25 cellular contexts compared by ENCODE assay signal in genomic region chr14:83247925-83248639, GRCh38.
DNase-seq lines count a peak whose midpoint lies in the region; ATAC-seq, FAIRE-seq and TF ChIP-seq lines count a peak whose summit lies in the region.
"Had no signal": no experiment of that assay in that cellular context is flagged by ENCODE, and none has a peak within 500 bp of the region (broad histone marks: within the 10 kb centered on the region; RNA-seq: fewer than 3 reads in every experiment).

No MANE protein-coding gene starts in this region.

- no peak for TF ChIP-seq EP300 in HepG2 (IDR thresholded peaks at IDR 0.05; ENCODE audit: low read depth in 2 of 2, low read length in 2 of 2)
- TF ChIP-seq EP300 in HepG2 (CRISPR knock-in tag; IDR thresholded peaks at IDR 0.05; ENCODE audit: borderline replicate concordance) = no peak
- TF ChIP-seq EP300 in H1 (IDR thresholded peaks at IDR 0.05; ENCODE audit: borderline replicate concordance in 1 of 2, low read depth in 2 of 2, low read length in 2 of 2) = no peak

- no peaks in the 10 kb centered on the region for H4K20me1 ChIP-seq in HepG2 (ENCODE audit: insufficient read depth, low read length)
- no peaks in the 10 kb centered on the region for H4K20me1 ChIP-seq in H1 (replicated peaks in 1 of 2; ENCODE audit: control insufficient read depth in 1 of 2, insufficient read depth in 2 of 2, low read length in 2 of 2)
- H4K20me1 ChIP-seq: BLaER1 treated with 17β-estradiol and CSF1 and Interleukin-3, amounts not matched to agents 10 nM and 100 nM had no signal

- H3K9me3 ChIP-seq in HepG2 (ENCODE audit: low read length) (peaks cover 69% of the 10 kb centered on the region), right lobe of liver (no peaks in the 10 kb centered on the region), H1 (ENCODE audit: insufficient read depth in 2 of 2, low read depth in 1 of 2, low read length in 1 of 2) (no peaks in the 10 kb centered on the region), neuron (ENCODE audit: low read length) (no peaks in the 10 kb centered on the region)
- H3K9me3 ChIP-seq: HAP-1 had no signal

- in situ Hi-C loops in HepG2 (cut with HindIII; ENCODE audit: extremely low pct_ligation_motif_present, low pct_unique_long_range_greater_than_20kb) = no loop called here

- H3K27ac ChIP-seq in HepG2 (ENCODE audit: extremely low read length, insufficient read depth, low read length) (no peak overlapping the region), right lobe of liver (no peak overlapping the region), H1 (ENCODE audit: low read depth, low read length) (no peak overlapping the region)
- H3K27ac ChIP-seq: 22Rv1; BLaER1 treated with 17β-estradiol and CSF1 and Interleukin-3, amounts not matched to agents 10 nM and 100 nM; GM23248 had no signal

- no peak overlapping the region for H3K4ac ChIP-seq in H1 (replicated peaks; ENCODE audit: insufficient read length, low read depth, low read length)

- no peak for FAIRE-seq in HepG2 (lab: Jason Lieb, UNC)
- no peak for FAIRE-seq in H1 (lab: Jason Lieb, UNC)
- FAIRE-seq: A204.1, D721Med, GM12878, GM19239 had no signal

- H3K4me2 ChIP-seq in HepG2 (ENCODE audit: low read depth, low read length) = no peak overlapping the region
- no peak overlapping the region for H3K4me2 ChIP-seq in H1 (ENCODE audit: insufficient read depth in 1 of 2, low read depth in 2 of 2, low read length in 2 of 2)
- H3K4me2 ChIP-seq: BLaER1 treated with 17β-estradiol and CSF1 and Interleukin-3, amounts not matched to agents 10 nM and 100 nM had no signal

- H4K91ac ChIP-seq in H1 (replicated peaks; ENCODE audit: insufficient read length, low read length) = no peak overlapping the region

- peaks cover 7% of the 10 kb centered on the region for H3K9me3 Mint-ChIP-seq in progenitor cell of endocrine pancreas (ENCODE audit: low read depth)

- H3K14ac ChIP-seq in H1 (ENCODE audit: insufficient read length) = no peak overlapping the region

- intact Hi-C loops in HepG2 (cut with micrococcal nuclease; ENCODE audit: unreplicated experiment) (no loop called here), right lobe of liver (cut with DNase I) (no loop called here)

- no peak for TF ChIP-seq RAD21 in HepG2 (CRISPR knock-in tag; IDR thresholded peaks at IDR 0.05)
- no peak for TF ChIP-seq RAD21 in H1 (IDR thresholded peaks at IDR 0.05 in 1 of 2, conservative IDR thresholded peaks at IDR 0.05 in 1 of 2; ENCODE audit: low read depth in 2 of 2, low read length in 2 of 2)

- no peak for TF ChIP-seq POLR2A in HepG2 (IDR thresholded peaks at IDR 0.05; ENCODE audit: insufficient read depth in 1 of 2, low read depth in 2 of 2, low read length in 2 of 2)
- no peak for TF ChIP-seq POLR2A in right lobe of liver (IDR thresholded peaks at IDR 0.05)
- TF ChIP-seq POLR2A in H1 (IDR thresholded peaks at IDR 0.05; ENCODE audit: control extremely low read depth in 1 of 2, low read depth in 2 of 2, low read length in 2 of 2) = no peak

- H3K56ac ChIP-seq in H1 (replicated peaks; ENCODE audit: insufficient read length, low read depth, low read length) = no peak overlapping the region

- H2BK5ac ChIP-seq in H1 (ENCODE audit: low read depth, low read length) = no peak overlapping the region

- no peaks in the 10 kb centered on the region for H3K4me1 ChIP-seq in HepG2 (ENCODE audit: insufficient read depth, low read length)
- no peaks in the 10 kb centered on the region for H3K4me1 ChIP-seq in right lobe of liver
- no peaks in the 10 kb centered on the region for H3K4me1 ChIP-seq in H1 (replicated peaks in 1 of 4; ENCODE audit: control insufficient read depth in 3 of 4, insufficient read depth in 4 of 4, low read length in 3 of 4)
- peaks cover 18% of the 10 kb centered on the region for H3K4me1 ChIP-seq in neuron (ENCODE audit: insufficient read depth, low read length)
- H3K4me1 ChIP-seq: BE2C, HAP-1 had no signal

- no peak overlapping the region for H3K27ac Mint-ChIP-seq in progenitor cell of endocrine pancreas
- H3K27ac Mint-ChIP-seq: CD14-positive monocyte; CD4-positive, alpha-beta T cell; CD8-positive, alpha-beta memory T cell; HFFc6 had no signal

- no peak for TF ChIP-seq CTCF in HepG2 (CRISPR knock-in tag; IDR thresholded peaks at IDR 0.05)
- no peak for TF ChIP-seq CTCF in right lobe of liver (IDR thresholded peaks at IDR 0.05)
- TF ChIP-seq CTCF in H1 (IDR thresholded peaks at IDR 0.05; ENCODE audit: control extremely low read depth in 1 of 3, insufficient read depth in 1 of 3, low read depth in 1 of 3, low read length in 3 of 3) = no peak
- no peak for TF ChIP-seq CTCF in progenitor cell of endocrine pancreas (IDR thresholded peaks at IDR 0.05; ENCODE audit: unreplicated experiment)

- no peak overlapping the region for H2AK5ac ChIP-seq in H1 (ENCODE audit: low read depth, low read length)

- H2AFZ ChIP-seq in HepG2 (ENCODE audit: low read length) (no peak overlapping the region), H1 (ENCODE audit: low read length) (no peak overlapping the region), neuron (ENCODE audit: low read depth, low read length) (peak overlapping the region; percentile 26)
- H2AFZ ChIP-seq: GM23248 had no signal

- H2BK15ac ChIP-seq in H1 (ENCODE audit: low read length) = no peak overlapping the region

- H3K18ac ChIP-seq in H1 (ENCODE audit: extremely low read depth, low read length) = no peak overlapping the region

- H3K79me2 ChIP-seq in HepG2 (ENCODE audit: insufficient read depth, low read length) (no peaks in the 10 kb centered on the region), H1 (ENCODE audit: control insufficient read depth in 1 of 2, insufficient read depth in 2 of 2, low read length in 2 of 2) (no peaks in the 10 kb centered on the region)

- no peak overlapping the region for H4K5ac ChIP-seq in H1 (ENCODE audit: insufficient read length, low read depth, low read length)

- no peaks in the 10 kb centered on the region for H3K79me1 ChIP-seq in H1 (ENCODE audit: low read depth, low read length)

- H3K27me3 Mint-ChIP-seq in progenitor cell of endocrine pancreas = no peaks in the 10 kb centered on the region
- H3K27me3 Mint-ChIP-seq: CD4-positive, alpha-beta T cell; CD8-positive, alpha-beta memory T cell had no signal

- no peak overlapping the region for H3K4me3 ChIP-seq in HepG2 (replicated peaks in 1 of 3; ENCODE audit: insufficient read depth in 1 of 3, low read depth in 2 of 3, low read length in 3 of 3)
- no peak overlapping the region for H3K4me3 ChIP-seq in right lobe of liver
- H3K4me3 ChIP-seq in H1 (ENCODE audit: extremely low read depth in 1 of 4, insufficient read depth in 2 of 4, low read depth in 3 of 4, low read length in 4 of 4) = no peak overlapping the region
- H3K4me3 ChIP-seq in neuron (ENCODE audit: low read length) = no peak overlapping the region
- H3K4me3 ChIP-seq: BLaER1 treated with 17β-estradiol and CSF1 and Interleukin-3, amounts not matched to agents 10 nM and 100 nM; GM12878; GM23248; HAP-1 had no signal

- CTCF ChIA-PET in HepG2 (lab: Yijun Ruan, JAX; ENCODE audit: low intra/inter-chr PET ratio, low total read pairs) (no interaction called here), H1 (lab: Charles Lee; ENCODE audit: partially characterized antibody) (interaction anchor here (0.7 kb wide), 1 partner anchor 1077 kb away, joined by 3 read pairs; no protein-coding TSS in a partner anchor)

- H3K9ac ChIP-seq in HepG2 (ENCODE audit: insufficient read depth, low read depth, low read length) = no peak overlapping the region
- H3K9ac ChIP-seq in H1 (replicated peaks in 1 of 4; ENCODE audit: extremely low read depth in 1 of 4, low read depth in 3 of 4, low read length in 3 of 4) = no peak overlapping the region
- H3K9ac ChIP-seq: BLaER1 treated with 17β-estradiol and CSF1 and Interleukin-3, amounts not matched to agents 10 nM and 100 nM; GM23248 had no signal

- peaks cover 10% of the 10 kb centered on the region for H3K4me1 Mint-ChIP-seq in progenitor cell of endocrine pancreas (ENCODE audit: low read depth)
- H3K4me1 Mint-ChIP-seq: CD8-positive, alpha-beta memory T cell had no signal

- no peak overlapping the region for H4K8ac ChIP-seq in H1 (ENCODE audit: extremely low read depth, insufficient read depth, low read length)

- H2BK120ac ChIP-seq in H1 (replicated peaks; ENCODE audit: low read depth, low read length) = no peak overlapping the region

- no peak overlapping the region for H3K4me3 Mint-ChIP-seq in progenitor cell of endocrine pancreas (ENCODE audit: low read depth)
- H3K4me3 Mint-ChIP-seq: CD14-positive monocyte; CD4-positive, alpha-beta T cell; CD8-positive, alpha-beta memory T cell; HFFc6 had no signal

- H3K27me3 ChIP-seq in HepG2 (ENCODE audit: control insufficient read depth in 1 of 2, insufficient read depth in 2 of 2, low read length in 2 of 2) = no peaks in the 10 kb centered on the region
- no peaks in the 10 kb centered on the region for H3K27me3 ChIP-seq in right lobe of liver
- no peaks in the 10 kb centered on the region for H3K27me3 ChIP-seq in H1 (replicated peaks in 1 of 4; ENCODE audit: control insufficient read depth in 3 of 4, extremely low read depth in 1 of 4, insufficient read depth in 3 of 4, low read length in 3 of 4)
- H3K27me3 ChIP-seq in neuron (ENCODE audit: insufficient read depth, low read length) = no peaks in the 10 kb centered on the region
- H3K27me3 ChIP-seq: BE2C; BLaER1 treated with 17β-estradiol and CSF1 and Interleukin-3, amounts not matched to agents 10 nM and 100 nM had no signal

- WGBS in HepG2 (ENCODE audit: low lambda C conversion rate) = 33% methylated on average over 5 of the region's 5 CpGs
- 49% methylated on average over 5 of the region's 5 CpGs for WGBS in right lobe of liver (ENCODE audit: insufficient coverage, low coverage, low lambda C conversion rate, missing lambda C conversion rate)
- 90% methylated on average over 5 of the region's 5 CpGs; no CpG with 5 or more reads in 1 of the 2 experiments for WGBS in H1 (ENCODE audit: extremely low coverage in 1 of 2, insufficient coverage in 1 of 2, insufficient read length in 1 of 2, insufficient replicate concordance in 2 of 2, low coverage in 1 of 2, low lambda C conversion rate in 2 of 2, missing lambda C conversion rate in 1 of 2), 2 experiments

- H3K36me3 ChIP-seq in HepG2 (replicated peaks in 1 of 2; ENCODE audit: control insufficient read depth in 1 of 2, insufficient read depth in 2 of 2, low read length in 2 of 2) (no peaks in the 10 kb centered on the region), right lobe of liver (no peaks in the 10 kb centered on the region), H1 (ENCODE audit: control insufficient read depth in 2 of 4, insufficient read depth in 4 of 4, low read length in 3 of 4) (no peaks in the 10 kb centered on the region), neuron (ENCODE audit: insufficient read depth, low read length) (no peaks in the 10 kb centered on the region)
- H3K36me3 ChIP-seq: BE2C; BLaER1 treated with 17β-estradiol and CSF1 and Interleukin-3, amounts not matched to agents 10 nM and 100 nM; HAP-1 had no signal

- no peak overlapping the region for H2BK20ac ChIP-seq in H1 (ENCODE audit: low read length)

- H3K23ac ChIP-seq in H1 (ENCODE audit: insufficient read length) = no peak overlapping the region

- no TSS peak for BruUV-seq in HepG2 (replicated peaks; lab: Mats Ljungman, UMichigan)

- no peak overlapping the region for H2BK12ac ChIP-seq in H1 (ENCODE audit: low read depth, low read length)

- no peak for DNase-seq in HepG2 (ENCODE audit: low spot score)
- DNase-seq in right lobe of liver = no peak
- DNase-seq in H1 (ENCODE audit: low read depth in 1 of 2, low spot score in 2 of 2) = no peak
- no peak for DNase-seq in progenitor cell of endocrine pancreas (ENCODE audit: low spot score, unreplicated experiment)
- DNase-seq: ACHN; AML-193; BE2C; CD4-positive, alpha-beta T cell; CD8-positive, alpha-beta memory T cell; DMS 273 treated with DMSO at 0.1 percent for 48 hours; DMS79; EL; GDM1; GM23248; HFFc6 had no signal

- no peak for ATAC-seq in HepG2
- ATAC-seq in right lobe of liver = no peak
- no peak for ATAC-seq in GM21786 (IDR thresholded peaks at IDR 0.05; ENCODE audit: unreplicated experiment)

- H3K36me3 Mint-ChIP-seq in progenitor cell of endocrine pancreas (ENCODE audit: insufficient read depth) = peaks cover 1% of the 10 kb centered on the region
- H3K36me3 Mint-ChIP-seq: CD14-positive monocyte; CD8-positive, alpha-beta memory T cell had no signal

- no peaks in the 10 kb centered on the region for H3K23me2 ChIP-seq in H1 (ENCODE audit: low read depth, low read length)

- POLR2A ChIA-PET in HepG2 (lab: Yijun Ruan, JAX) (no interaction called here), H1 (lab: Charles Lee; ENCODE audit: partially characterized antibody) (no interaction called here)

Comparison
In these comparisons a context has a peak if more than half of its experiments do, and no peak if none do; other contexts are left out.
1. Of the 41 proteins assayed by ChIP-seq in both HepG2 and H1: peak only in HepG2: none; only in H1: none; in both: MAFK; in neither: 40.